Comparison of ENCODE assay signal across 11 cellular contexts in the genomic region with DNA sequence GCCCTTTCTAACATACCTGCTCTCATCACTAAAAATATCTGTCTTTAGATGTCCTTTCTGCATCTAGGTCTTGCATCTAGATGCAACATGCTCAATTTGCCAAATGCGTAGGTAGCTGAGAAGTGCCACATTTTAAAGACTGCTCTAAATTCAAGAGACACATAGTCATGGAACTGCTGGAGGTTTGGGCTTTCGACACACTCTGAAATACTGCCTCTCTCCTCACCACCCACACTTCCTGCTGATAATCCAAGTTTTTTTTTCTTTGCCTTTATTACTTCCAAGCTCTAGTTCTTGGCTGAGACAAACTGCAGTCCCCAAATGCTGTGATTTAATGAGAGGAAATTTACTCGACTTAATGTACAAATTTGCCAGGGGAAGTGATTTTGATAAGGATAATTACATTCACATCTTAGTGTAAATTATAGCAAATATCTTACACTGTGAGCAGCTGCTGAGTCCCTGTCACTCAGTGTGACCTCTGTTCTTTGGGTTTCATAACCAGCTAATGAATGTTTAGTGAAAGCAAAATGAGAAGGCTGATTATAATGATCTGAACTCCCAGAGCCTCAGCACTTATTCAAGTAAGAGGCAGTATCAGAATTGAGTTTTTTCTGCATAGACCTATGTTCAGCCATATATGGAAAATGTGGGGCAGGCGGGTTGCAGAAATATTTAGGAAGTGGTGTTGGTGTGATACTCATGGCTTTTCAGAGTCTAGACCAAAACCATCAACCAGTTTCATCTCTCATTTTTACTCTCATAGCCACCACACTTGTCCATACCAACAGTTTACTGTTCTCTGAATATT. TPM values are rescaled to one million over a fixed set of nuclear protein-coding genes. Genes with fewer than 3 reads are reported as not detected.
DNase-seq lines count a peak whose midpoint lies in the region; ATAC-seq lines count a peak whose summit lies in the region.
"Had no signal": no experiment of that assay in that cellular context is flagged by ENCODE, and none has a peak within 500 bp of the region (broad histone marks: within the 10 kb centered on the region; RNA-seq: fewer than 3 reads in every experiment).

No MANE protein-coding gene starts in this region.

- in situ Hi-C loops in ACHN (cut with HindIII; ENCODE audit: low pct_ligation_motif_present, low pct_unique_long_range_greater_than_20kb, low sequenced_read_pairs), result no loop called here

- ATAC-seq in GM18868 (IDR thresholded peaks at IDR 0.05; ENCODE audit: unreplicated experiment) (peak; percentile 90), GM21619 (IDR thresholded peaks at IDR 0.05; ENCODE audit: unreplicated experiment) (peak; percentile 82), HG03520 (IDR thresholded peaks at IDR 0.05; ENCODE audit: unreplicated experiment) (peak; percentile 79)

- DNase-seq in left kidney (ENCODE audit: low read depth, low spot score) (peak; percentile 15), NCI-H1436 (lab: John Stamatoyannopoulos, UW) (no peak), ACHN (no peak), mesenteric fat pad (ENCODE audit: low spot score) (no peak), NCI-H1930 (lab: John Stamatoyannopoulos, UW) (no peak)
- DNase-seq: NCI-H2171; stimulated activated CD4-positive, alpha-beta T cell treated with anti-CD3 and anti-CD28 coated beads, Interleukin-2, amount 100 ng/mL, for 48 hours had no signal

RNA-seq across cellular contexts. Expression of a gene that starts 31.3 kb away (rescaled TPM):
- total RNA-seq in mesenteric fat pad, result not detected
- total RNA-seq: activated CD8-positive, alpha-beta memory T cell treated with anti-CD3 and anti-CD28 coated beads for 36 hours had no signal
